9 cellular contexts compared by ENCODE assay signal in the genomic region with DNA sequence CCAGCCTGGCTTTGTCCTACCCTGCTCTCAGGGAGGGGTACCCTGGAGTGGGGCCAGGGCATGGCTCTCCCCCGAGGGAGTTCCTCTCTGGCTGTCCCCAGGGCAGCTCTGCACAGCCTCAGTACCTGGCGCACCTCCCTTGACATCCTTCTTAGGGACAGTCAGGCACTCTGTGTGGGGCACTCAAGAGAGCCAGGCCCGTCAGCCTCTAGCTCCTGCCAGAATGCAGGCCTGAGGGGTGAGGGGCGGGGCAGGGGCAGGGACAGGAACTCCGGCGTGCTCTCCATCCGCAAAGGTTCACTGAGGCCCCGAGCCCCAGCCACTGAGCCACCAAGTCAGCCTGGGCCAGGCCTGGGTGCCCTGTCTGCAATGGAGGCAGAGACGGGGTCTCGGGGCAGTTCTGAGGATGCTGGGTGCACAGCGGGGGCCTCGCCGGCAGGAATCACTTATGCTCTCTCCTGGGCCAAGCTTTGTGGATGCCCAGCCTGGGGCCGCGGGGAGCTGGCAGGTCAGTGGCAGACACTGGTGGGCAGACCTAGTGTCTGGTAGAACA. TPM values are rescaled to one million over a fixed set of nuclear protein-coding genes. Genes with fewer than 3 reads are reported as not detected.
DNase-seq lines count a peak whose midpoint lies in the region; ATAC-seq, FAIRE-seq and TF ChIP-seq lines count a peak whose summit lies in the region.
"Had no signal": no experiment of that assay in that cellular context is flagged by ENCODE, and none has a peak within 500 bp of the region (broad histone marks: within the 10 kb centered on the region; RNA-seq: fewer than 3 reads in every experiment).

No MANE protein-coding gene starts in this region.

- H2BK12ac ChIP-seq in H1 (ENCODE audit: low read depth, low read length): peak overlapping the region; percentile 86; the same call in 1 of the 2 replicates

- FAIRE-seq in A549 (lab: Jason Lieb, UNC): no peak
- FAIRE-seq in H1 (lab: Jason Lieb, UNC): no peak
- FAIRE-seq: colon had no signal

- H3K4me1 Mint-ChIP-seq in IgD-negative memory B cell: peaks cover 4 to 20% (median 11%) of the 10 kb centered on the region in 3 donors

- WGBS in A549 (ENCODE audit: missing lambda C conversion rate): 39% methylated on average over 2 of the region's 15 CpGs
- WGBS in H1 (ENCODE audit: extremely low coverage in 1 of 2, insufficient coverage in 1 of 2, insufficient read length in 1 of 2, insufficient replicate concordance in 2 of 2, low coverage in 1 of 2, low lambda C conversion rate in 2 of 2, missing lambda C conversion rate in 1 of 2), 2 experiments: 54% methylated on average over 10 of the region's 15 CpGs; no CpG with 5 or more reads in 1 of the 2 experiments

- no peak overlapping the region for H2BK120ac ChIP-seq in H1 (replicated peaks; ENCODE audit: low read depth, low read length)

- H3K4me2 ChIP-seq in A549 (peak overlapping the region; percentile 98), H1 (ENCODE audit: insufficient read depth in 1 of 2, low read depth in 2 of 2, low read length in 2 of 2) (peak overlapping the region; percentile 65 to 73)

- peaks cover 0 to 5% of the 10 kb centered on the region in 2 experiments; a peak in 1 of 4 replicates for H3K79me2 ChIP-seq in H1 (ENCODE audit: control insufficient read depth in 1 of 2, insufficient read depth in 2 of 2, low read length in 2 of 2)

- no peak overlapping the region for H3K4me3 ChIP-seq in A549
- peak overlapping the region; percentile 1 to 51 (median 20); a peak in 5 of 8 replicates for H3K4me3 ChIP-seq in H1 (ENCODE audit: extremely low read depth in 1 of 4, insufficient read depth in 2 of 4, low read depth in 3 of 4, low read length in 4 of 4)

- peaks cover 6 to 22% (median 14%) of the 10 kb centered on the region in 4 experiments for H3K36me3 ChIP-seq in H1 (ENCODE audit: control insufficient read depth in 2 of 4, insufficient read depth in 4 of 4, low read length in 3 of 4)

- H3K27ac Mint-ChIP-seq in IgD-negative memory B cell: peak overlapping the region; percentile 86 to 96 (median 93)

- H3K4me1 ChIP-seq in A549: peaks cover 37% of the 10 kb centered on the region
- peaks cover 8 to 31% (median 26%) of the 10 kb centered on the region in 4 experiments for H3K4me1 ChIP-seq in H1 (replicated peaks in 1 of 4; ENCODE audit: control insufficient read depth in 3 of 4, insufficient read depth in 4 of 4, low read length in 3 of 4)

- POLR2A ChIA-PET in A549 (lab: Yijun Ruan, JAX) (interaction anchor here (0.6 to 1.7 kb wide), 3 partner anchors 11 to 80 kb away, joined by 3 to 7 read pairs (median 3); a partner anchor contains a TSS), H1 (lab: Charles Lee; ENCODE audit: partially characterized antibody) (interaction anchor here (0.9 to 2.1 kb wide), 6 partner anchors 9 to 89 kb away, joined by 3 to 14 read pairs (median 3); a partner anchor contains a TSS), GM10248 (lab: Yijun Ruan, JAX) (interaction anchor here (0.6 kb wide), 1 partner anchor 113 kb away, joined by 3 read pairs; no protein-coding TSS in a partner anchor)

- H4K20me1 ChIP-seq in H1 (replicated peaks in 1 of 2; ENCODE audit: control insufficient read depth in 1 of 2, insufficient read depth in 2 of 2, low read length in 2 of 2): peaks cover 0 to 12% of the 10 kb centered on the region in 2 experiments

- H2BK15ac ChIP-seq in H1 (ENCODE audit: low read length): peak overlapping the region; percentile 72; the same call in 1 of the 2 replicates

- TF ChIP-seq EP300 in A549 (IDR thresholded peaks at IDR 0.05): no peak
- no peak for TF ChIP-seq EP300 in H1 (IDR thresholded peaks at IDR 0.05; ENCODE audit: borderline replicate concordance in 1 of 2, low read depth in 2 of 2, low read length in 2 of 2)

- peaks cover 5% of the 10 kb centered on the region for H3K79me1 ChIP-seq in H1 (ENCODE audit: low read depth, low read length)

- H3K27me3 Mint-ChIP-seq in IgD-negative memory B cell: no peaks in the 10 kb centered on the region

- TF ChIP-seq CTCF in A549 (IDR thresholded peaks at IDR 0.05): no peak
- no peak for TF ChIP-seq CTCF in H1 (IDR thresholded peaks at IDR 0.05; ENCODE audit: control extremely low read depth in 1 of 3, insufficient read depth in 1 of 3, low read depth in 1 of 3, low read length in 3 of 3)
- no peak for TF ChIP-seq CTCF in GM10248 (IDR thresholded peaks at IDR 0.05; ENCODE audit: control extremely low read depth, extremely low read depth, low read depth, missing control alignments)

- no peak for DNase-seq in A549 (ENCODE audit: low read depth in 1 of 2, low spot score in 1 of 2)
- peak in 1 of 2 experiments; percentile 71 for DNase-seq in H1 (ENCODE audit: low read depth in 1 of 2, low spot score in 2 of 2)
- no peak for DNase-seq in sciatic nerve (ENCODE audit: low spot score)
- DNase-seq in NOMO-1 treated with dmso at 0.1 percent for 144 hours (lab: John Stamatoyannopoulos, UW; ENCODE audit: unreplicated experiment): no peak
- DNase-seq in GM10248 (ENCODE audit: extremely low spot score): no peak
- DNase-seq in GM19240 (ENCODE audit: insufficient read length, low spot score): no peak

- peak overlapping the region; percentile 93; the same call in 1 of the 2 replicates for H2BK5ac ChIP-seq in H1 (ENCODE audit: low read depth, low read length)

- no peak overlapping the region for H3K14ac ChIP-seq in H1 (ENCODE audit: insufficient read length)

- H3K23ac ChIP-seq in H1 (ENCODE audit: insufficient read length): no peak overlapping the region

- no peaks in the 10 kb centered on the region for H3K9me3 Mint-ChIP-seq in IgD-negative memory B cell

- H3K4me3 Mint-ChIP-seq in IgD-negative memory B cell: peak overlapping the region; percentile 79 to 96 (median 92)

- no peak overlapping the region for H3K9ac ChIP-seq in H1 (replicated peaks in 1 of 4; ENCODE audit: extremely low read depth in 1 of 4, low read depth in 3 of 4, low read length in 3 of 4)

- ATAC-seq in A549: peak; percentile 35 to 59; a peak in 5 of 6 replicates
- ATAC-seq in GM19351 (IDR thresholded peaks at IDR 0.05; ENCODE audit: unreplicated experiment): peak; percentile 1
- ATAC-seq in sciatic nerve: peak; percentile 41

- intact Hi-C loops in sciatic nerve (cut with DNase I): no loop called here

- H3K23me2 ChIP-seq in H1 (ENCODE audit: low read depth, low read length): no peaks in the 10 kb centered on the region; the same call in 1 of the 2 replicates

- no peak overlapping the region for H2AFZ ChIP-seq in H1 (ENCODE audit: low read length)

- CTCF ChIA-PET in A549 (lab: Yijun Ruan, JAX) (interaction anchor here (1.1 to 1.5 kb wide), 3 partner anchors 9 to 107 kb away, joined by 3 read pairs; no protein-coding TSS in a partner anchor), H1 (lab: Charles Lee; ENCODE audit: partially characterized antibody) (interaction anchor here (0.6 to 2.6 kb wide), 5 partner anchors 10 to 113 kb away, joined by 3 to 10 read pairs (median 3); a partner anchor contains a TSS), GM10248 (lab: Yijun Ruan, JAX) (interaction anchor here (1.0 to 1.3 kb wide), 2 partner anchors 18 to 25 kb away, joined by 3 read pairs; no protein-coding TSS in a partner anchor)

- peak overlapping the region; percentile 91 for H4K91ac ChIP-seq in H1 (replicated peaks; ENCODE audit: insufficient read length, low read length)

- H3K27ac ChIP-seq in A549 (peak overlapping the region; percentile 96 to 97), H1 (ENCODE audit: low read depth, low read length) (peak overlapping the region; percentile 52; the same call in 1 of the 2 replicates)

- H3K18ac ChIP-seq in H1 (ENCODE audit: extremely low read depth, low read length): peak overlapping the region; percentile 98

- H4K8ac ChIP-seq in H1 (ENCODE audit: extremely low read depth, insufficient read depth, low read length): no peak overlapping the region

- peak overlapping the region; percentile 84 for H3K4ac ChIP-seq in H1 (replicated peaks; ENCODE audit: insufficient read length, low read depth, low read length)

- no peaks in the 10 kb centered on the region for H3K27me3 ChIP-seq in H1 (replicated peaks in 1 of 4; ENCODE audit: control insufficient read depth in 3 of 4, extremely low read depth in 1 of 4, insufficient read depth in 3 of 4, low read length in 3 of 4)

- H2AK5ac ChIP-seq in H1 (ENCODE audit: low read depth, low read length): peak overlapping the region; percentile 82; the same call in 1 of the 2 replicates

- no peak overlapping the region for H3K56ac ChIP-seq in H1 (replicated peaks; ENCODE audit: insufficient read length, low read depth, low read length)

- TF ChIP-seq POLR2A in A549 (IDR thresholded peaks at IDR 0.05; ENCODE audit: low read length): no peak; the same call in 1 of the 2 replicates
- no peak for TF ChIP-seq POLR2A in H1 (IDR thresholded peaks at IDR 0.05; ENCODE audit: control extremely low read depth in 1 of 2, low read depth in 2 of 2, low read length in 2 of 2)

- TF ChIP-seq RAD21 in A549 (conservative IDR thresholded peaks at IDR 0.05 in 1 of 2, IDR thresholded peaks at IDR 0.05 in 1 of 2): no peak
- no peak for TF ChIP-seq RAD21 in H1 (IDR thresholded peaks at IDR 0.05 in 1 of 2, conservative IDR thresholded peaks at IDR 0.05 in 1 of 2; ENCODE audit: low read depth in 2 of 2, low read length in 2 of 2)

- H2BK20ac ChIP-seq in H1 (ENCODE audit: low read length): peak overlapping the region; percentile 80; the same call in 1 of the 2 replicates

- peaks cover 4% of the 10 kb centered on the region for H3K36me3 Mint-ChIP-seq in IgD-negative memory B cell

- H3K9me3 ChIP-seq in A549: peaks cover 9% of the 10 kb centered on the region; the same call in 1 of the 3 replicates
- peaks cover 3 to 10% of the 10 kb centered on the region in 2 experiments for H3K9me3 ChIP-seq in H1 (ENCODE audit: insufficient read depth in 2 of 2, low read depth in 1 of 2, low read length in 1 of 2)

- no peak overlapping the region for H4K5ac ChIP-seq in H1 (ENCODE audit: insufficient read length, low read depth, low read length)

RNA-seq across cellular contexts. Expression of a gene that starts 10.1 kb away (rescaled TPM):
- 17.6 and 25.3 TPM in 2 replicates for polyA plus RNA-seq in A549 (2011; rRNA removed)
- 34.8 and 39.1 TPM in 2 replicates for polyA plus RNA-seq in A549 (2012; cell fraction: cytosol; rRNA removed)
- polyA plus RNA-seq in A549 (2012; cell fraction: nucleus; rRNA removed): 63.4 and 82.0 TPM in 2 replicates
- 28.9 to 31.8 TPM (median 28.9 TPM) in 3 replicates for polyA plus RNA-seq in A549 (2017; fragmentation: RNase III; extraction: RNeasy Plus Mini Kit Qiagen cat#74134 plus additional on column Dnase treatment)
- polyA minus RNA-seq in A549 (2011; rRNA and poly(A)+ RNA removed): 42.1 and 48.2 TPM in 2 replicates
- 14.6 TPM for polyA plus RNA-seq in IgD-negative memory B cell
- 92.1 and 93.5 TPM in 2 replicates for total RNA-seq in H1 (2021; fragmentation: NEBNext Ultra II Directional; extraction: Animal tissue kit (Norgen Biotek cat#: 25700))
- polyA plus RNA-seq in H1 (2011; rRNA removed): 108 and 172 TPM in 2 replicates
- polyA plus RNA-seq in H1 (2011; cell fraction: cytosol; rRNA removed): 82.7 TPM
- polyA plus RNA-seq in H1 (2011; cell fraction: nucleus; rRNA removed): 129 TPM
- 63.0 to 88.9 TPM (median 81.1 TPM) in 4 replicates for polyA plus RNA-seq in H1 (2012, experiment 1 of 2)
- polyA plus RNA-seq in H1 (2012, experiment 2 of 2): 77.4 TPM
- polyA plus RNA-seq in H1 (2013, experiment 1 of 2): 44.8 TPM
- polyA plus RNA-seq in H1 (2013, experiment 2 of 2): 46.9 TPM
- 72.5 and 119 TPM in 2 replicates for polyA minus RNA-seq in H1 (2011; rRNA and poly(A)+ RNA removed)
- polyA minus RNA-seq in H1 (2011; cell fraction: cytosol; rRNA and poly(A)+ RNA removed): 61.9 TPM
- 34.6 TPM for polyA minus RNA-seq in H1 (2011; cell fraction: nucleus; rRNA and poly(A)+ RNA removed)
- 17.6 TPM for total RNA-seq in sciatic nerve
